30 cellular contexts compared by ENCODE assay signal in genomic region chr15:58267026-58267425, GRCh38.
"Had no signal": no experiment of that assay in that cellular context is flagged by ENCODE, and none has a peak within 500 bp of the region (broad histone marks: within the 10 kb centered on the region; RNA-seq: fewer than 3 reads in every experiment).

No MANE protein-coding gene starts in this region.

- DNase-seq: activated B cell treated with CpG ODN at 0.5 μM for 24 hours; activated CD4-positive, alpha-beta memory T cell treated with anti-CD3 and anti-CD28 coated beads, Interleukin-2, amount 10 ng/mL, durations not matched to agents 7 days and 5 days; activated CD4-positive, alpha-beta T cell treated with anti-CD3 and anti-CD28 coated beads for 1 hour; activated CD4-positive, alpha-beta T cell treated with anti-CD3 and anti-CD28 coated beads, Interleukin-2, amount 10 ng/mL, durations not matched to agents 7 days and 5 days; activated gamma-delta T cell treated with Interleukin-2 at 50 U/mL for 16 hours; activated naive CD4-positive, alpha-beta T cell treated with anti-CD3 and anti-CD28 coated beads, Interleukin-2, amount 10 ng/mL, durations not matched to agents 7 days and 5 days; activated naive CD8-positive, alpha-beta T cell treated with anti-CD3 and anti-CD28 coated beads for 36 hours; activated T-cell treated with anti-CD3 and anti-CD28 coated beads for 4 hours; activated T-cell treated with anti-CD3 and anti-CD28 coated beads, Interleukin-2, amount 50 U/mL, for 72 hours; brain microvascular endothelial cell; KG1; MG63; MV-4-11; NCI-H1092 treated with DMSO at 0.1 percent for 48 hours; NCI-H1417 treated with DMSO at 0.1 percent for 48 hours; NCI-H1694; NCI-H2029; NCI-H2107; NCI-H2171 treated with DMSO at 0.1 percent for 48 hours; NCI-H345; NCI-H510A; NCI-H526 treated with DMSO at 0.1 percent for 48 hours; NK-92 treated with Interleukin-12 subunit alpha and Interleukin-12 subunit beta, amount 100 ng/mL, for 24 hours; T-helper 17 cell; T-helper 9 cell had no signal

- H3K9me3 Mint-ChIP-seq: activated CD4-positive, alpha-beta memory T cell treated with anti-CD3 and anti-CD28 coated beads, Interleukin-2, amount 10 ng/mL, durations not matched to agents 7 days and 5 days had no signal

- H3K36me3 Mint-ChIP-seq: IgD-negative memory B cell had no signal

- H3K4me3 ChIP-seq: MG63, SJSA1 had no signal

- H3K4me1 Mint-ChIP-seq: activated B cell treated with CpG ODN at 0.5 μM for 24 hours, IgD-negative memory B cell had no signal

- H3K27ac ChIP-seq: brain microvascular endothelial cell, SJSA1 had no signal

- H3K27me3 ChIP-seq: brain microvascular endothelial cell, MG63, SJSA1 had no signal

- H3K27me3 Mint-ChIP-seq: activated CD4-positive, alpha-beta T cell treated with anti-CD3 and anti-CD28 coated beads, Interleukin-2, amount 10 ng/mL, durations not matched to agents 7 days and 5 days; activated naive CD8-positive, alpha-beta T cell treated with anti-CD3 and anti-CD28 coated beads for 36 hours had no signal

- H3K4me3 Mint-ChIP-seq: activated B cell treated with CpG ODN at 0.5 μM for 24 hours; activated CD4-positive, alpha-beta memory T cell treated with anti-CD3 and anti-CD28 coated beads, Interleukin-2, amount 10 ng/mL, durations not matched to agents 7 days and 5 days; activated CD4-positive, alpha-beta T cell treated with anti-CD3 and anti-CD28 coated beads, Interleukin-2, amount 10 ng/mL, durations not matched to agents 7 days and 5 days; activated naive CD4-positive, alpha-beta T cell treated with anti-CD3 and anti-CD28 coated beads, Interleukin-2, amount 10 ng/mL, durations not matched to agents 7 days and 5 days; activated naive CD8-positive, alpha-beta T cell treated with anti-CD3 and anti-CD28 coated beads for 36 hours; activated T-cell treated with anti-CD3 and anti-CD28 coated beads, Interleukin-2, amount 50 U/mL, for 72 hours; IgD-negative memory B cell; T-helper 17 cell had no signal

- ATAC-seq: activated T-cell treated with anti-CD3 and anti-CD28 coated beads, Interleukin-2, amount 50 U/mL, for 72 hours; Right ventricle myocardium inferior; SK-N-SH treated with all-trans-retinoic acid at 6 μM for 48 hours; T-helper 17 cell had no signal

- H3K27ac Mint-ChIP-seq: activated B cell treated with CpG ODN at 0.5 μM for 24 hours; activated CD4-positive, alpha-beta memory T cell treated with anti-CD3 and anti-CD28 coated beads, Interleukin-2, amount 10 ng/mL, durations not matched to agents 7 days and 5 days; activated CD4-positive, alpha-beta T cell treated with anti-CD3 and anti-CD28 coated beads, Interleukin-2, amount 10 ng/mL, durations not matched to agents 7 days and 5 days; activated naive CD8-positive, alpha-beta T cell treated with anti-CD3 and anti-CD28 coated beads for 36 hours; activated T-cell treated with anti-CD3 and anti-CD28 coated beads, Interleukin-2, amount 50 U/mL, for 72 hours; activated T-helper 2 cell treated with anti-CD3 and anti-CD28 coated beads, Interferon-gamma antibody, Interleukin-2, Interleukin-4, amounts not matched to agents 10 μg/mL and 5 μg/mL and 100 μg/mL, durations not matched to agents 14 hours and 24 hours and 36 hours; IgD-negative memory B cell; T-helper 17 cell had no signal

- H3K36me3 ChIP-seq: brain microvascular endothelial cell, MG63, SJSA1 had no signal
